In genomic region chr2:235512699-235513053, GRCh38 we compare ENCODE assay signal across 28 cellular contexts. TPM values are rescaled to one million over a fixed set of nuclear protein-coding genes. Genes with fewer than 3 reads are reported as not detected.
A peak's percentile ranks its signal among the peaks of the same experiment; 100 is the strongest.
DNase-seq lines count a peak whose midpoint lies in the region; ATAC-seq, FAIRE-seq and TF ChIP-seq lines count a peak whose summit lies in the region.
"Had no signal": no experiment of that assay in that cellular context is flagged by ENCODE, and none has a peak within 500 bp of the region (broad histone marks: within the 10 kb centered on the region; RNA-seq: fewer than 3 reads in every experiment).

No MANE protein-coding gene starts in this region.

- 24 to 66% (median 39%) methylated on average over 4 of the region's 4 CpGs for WGBS in small intestine, 3 donors

- no peak for FAIRE-seq in small intestine (lab: Jason Lieb, UNC)
- FAIRE-seq: GM18507 had no signal

- H3K4me3 ChIP-seq in mucosa of descending colon (no peak overlapping the region), small intestine (ENCODE audit: low read depth in 1 of 2, low read length in 2 of 2) (no peak overlapping the region)
- H3K4me3 ChIP-seq: MG63 had no signal

- no peaks in the 10 kb centered on the region for H3K27me3 ChIP-seq in small intestine (ENCODE audit: control insufficient read depth in 2 of 2, insufficient read depth in 2 of 2, low read length in 2 of 2)
- H3K27me3 ChIP-seq: BE2C, MG63 had no signal

- no peak for TF ChIP-seq CTCF in mucosa of descending colon (IDR thresholded peaks at IDR 0.05)

- intact Hi-C loops in left cardiac atrium (cut with DNase I) (no loop called here), cardiac septum (cut with DNase I) (no loop called here), mucosa of descending colon (cut with DNase I, micrococcal nuclease) (loop anchor here in 1 of 2 donors (10.0 kb wide), 1 partner anchor 562 kb away; no protein-coding TSS in a partner anchor)

- no peaks in the 10 kb centered on the region for H3K9me3 ChIP-seq in mucosa of descending colon
- no peaks in the 10 kb centered on the region for H3K9me3 ChIP-seq in small intestine (ENCODE audit: control insufficient read depth, low read depth)
- H3K9me3 ChIP-seq: BE2C, MG63 had no signal

- H3K36me3 ChIP-seq in mucosa of descending colon (ENCODE audit: low read depth): no peaks in the 10 kb centered on the region
- H3K36me3 ChIP-seq in small intestine (ENCODE audit: control insufficient read depth in 2 of 2, insufficient read depth in 2 of 2, low read length in 2 of 2): no peaks in the 10 kb centered on the region
- H3K36me3 ChIP-seq: BE2C, MG63 had no signal

- ATAC-seq in left cardiac atrium (no peak), mucosa of descending colon (peak; percentile 39), HG02885 (IDR thresholded peaks at IDR 0.05; ENCODE audit: poor library complexity, unreplicated experiment) (no peak)
- ATAC-seq: PC-3, Right ventricle myocardium inferior had no signal

- H3K27ac ChIP-seq in small intestine (ENCODE audit: low read depth in 1 of 2, low read length in 1 of 2): peak overlapping the region; percentile 83 to 95
- H3K27ac ChIP-seq: 22Rv1 had no signal

- DNase-seq in left cardiac atrium: peak; percentile 12
- no peak for DNase-seq in cardiac septum (ENCODE audit: low spot score)
- DNase-seq in mucosa of descending colon: peak; percentile 66 to 73 (median 69)
- DNase-seq in small intestine: peak; percentile 91
- DNase-seq in kidney tubule cell (ENCODE audit: low spot score): no peak
- no peak for DNase-seq in CD1c-positive myeloid dendritic cell (ENCODE audit: extremely low spot score)
- DNase-seq: ACHN, BE2C, DMS153, DND-41, GOT3, HCEC 1CT, IMR-90, KG1, MG63, NCI-H1105 treated with DMSO at 0.1 percent for 48 hours, NCI-H146, NCI-H1930, NCI-H2107, NCI-H446, NCI-H524 treated with DMSO at 0.1 percent for 48 hours, NCI-H774, PC-3 had no signal

- H3K4me1 ChIP-seq in mucosa of descending colon (ENCODE audit: low read depth): peaks cover 49% of the 10 kb centered on the region
- H3K4me1 ChIP-seq in small intestine (ENCODE audit: control insufficient read depth in 2 of 2, insufficient read depth in 1 of 2, low read depth in 1 of 2, low read length in 1 of 2): peaks cover 4 to 6% of the 10 kb centered on the region in 2 donors
- H3K4me1 ChIP-seq: BE2C had no signal

RNA-seq across cellular contexts. Expression of gene AGAP1, which starts 18.8 kb away (rescaled TPM):
- total RNA-seq in left cardiac atrium (10 to 100 TPM; 22.5 to 23.9 TPM), cardiac septum (18.7 TPM), mucosa of descending colon (100 to 1,000 TPM in 1 of 3 donors, 10 to 100 TPM in 2; 68.1 to 112 (median 88.9) TPM)
- polyA plus RNA-seq in small intestine: 10 to 100 TPM in 2 of 3 donors, 1 to 10 TPM in 1; 9.8 to 15.6 (median 15.4) TPM
- polyA plus RNA-seq: CD14-positive monocyte had no signal

Comparison
In these comparisons a context has a peak if more than half of its experiments do, and no peak if none do; other contexts are left out.
1. DNase-seq: peak in left cardiac atrium (single experiment), mucosa of descending colon (3 of 3) and small intestine (single experiment); none in cardiac septum (single experiment), kidney tubule cell (single experiment) and CD1c-positive myeloid dendritic cell (single experiment).